In genomic region chr7:133139350-133139749, GRCh38 we compare ENCODE assay signal across 9 cellular contexts. TPM values are rescaled to one million over a fixed set of nuclear protein-coding genes. Genes with fewer than 3 reads are reported as not detected.
A peak's percentile ranks its signal among the peaks of the same experiment; 100 is the strongest.
DNase-seq lines count a peak whose midpoint lies in the region; ATAC-seq and TF ChIP-seq lines count a peak whose summit lies in the region.
"Had no signal": no experiment of that assay in that cellular context is flagged by ENCODE, and none has a peak within 500 bp of the region (broad histone marks: within the 10 kb centered on the region; RNA-seq: fewer than 3 reads in every experiment).

No MANE protein-coding gene starts in this region.

- WGBS in suprapubic skin = 50% methylated on average over 4 of the region's 4 CpGs

- no peak overlapping the region for H3K27ac ChIP-seq in WERI-Rb-1
- H3K27ac ChIP-seq in suprapubic skin = no peak overlapping the region
- H3K27ac ChIP-seq: transverse colon had no signal

- no peak for TF ChIP-seq EP300 in suprapubic skin (IDR thresholded peaks at IDR 0.05)

- ATAC-seq in HG03439 (IDR thresholded peaks at IDR 0.05; ENCODE audit: unreplicated experiment) (no peak), HG03280 (IDR thresholded peaks at IDR 0.05; ENCODE audit: unreplicated experiment) (no peak)

- no peak overlapping the region for H3K4me3 ChIP-seq in BE2C (ENCODE audit: low read depth, low read length)
- no peak overlapping the region for H3K4me3 ChIP-seq in HFF-Myc (replicated peaks; ENCODE audit: low read depth, low read length)
- no peak overlapping the region for H3K4me3 ChIP-seq in WERI-Rb-1 (ENCODE audit: low read depth, low read length)
- no peak overlapping the region for H3K4me3 ChIP-seq in suprapubic skin
- H3K4me3 ChIP-seq: transverse colon had no signal

- H3K9me3 ChIP-seq in BE2C = no peaks in the 10 kb centered on the region
- no peaks in the 10 kb centered on the region for H3K9me3 ChIP-seq in WERI-Rb-1 (ENCODE audit: severe bottlenecking)
- H3K9me3 ChIP-seq in suprapubic skin = no peaks in the 10 kb centered on the region
- H3K9me3 ChIP-seq: transverse colon had no signal

- no peak for TF ChIP-seq POLR2A in suprapubic skin (IDR thresholded peaks at IDR 0.05)

- H3K27me3 ChIP-seq in BE2C (no peaks in the 10 kb centered on the region), WERI-Rb-1 (ENCODE audit: insufficient read depth, low read depth, severe bottlenecking) (no peaks in the 10 kb centered on the region), suprapubic skin (peaks cover 14% of the 10 kb centered on the region)
- H3K27me3 ChIP-seq: transverse colon had no signal

- TF ChIP-seq CTCF in BE2C (IDR thresholded peaks at IDR 0.05; ENCODE audit: low read depth, low read length) (peak; percentile 56), HFF-Myc (IDR thresholded peaks at IDR 0.05; ENCODE audit: low read depth, low read length, missing control alignments) (peak; percentile 31), WERI-Rb-1 (IDR thresholded peaks at IDR 0.05; ENCODE audit: low read depth, low read length) (peak; percentile 58), suprapubic skin (IDR thresholded peaks at IDR 0.05) (no peak)

- H3K4me1 ChIP-seq in BE2C = peaks cover 28% of the 10 kb centered on the region
- H3K4me1 ChIP-seq in suprapubic skin = no peaks in the 10 kb centered on the region
- H3K4me1 ChIP-seq: transverse colon had no signal

- H3K36me3 ChIP-seq in BE2C = no peaks in the 10 kb centered on the region
- H3K36me3 ChIP-seq in WERI-Rb-1 = no peaks in the 10 kb centered on the region
- H3K36me3 ChIP-seq in suprapubic skin = no peaks in the 10 kb centered on the region
- H3K36me3 ChIP-seq: transverse colon had no signal

- DNase-seq in BE2C (peak; percentile 19), HFF-Myc (ENCODE audit: extremely low read depth, low read depth) (peak; percentile 37), WERI-Rb-1 (peak; percentile 20), iPS-NIHi7 (ENCODE audit: extremely low spot score) (peak; percentile 78), suprapubic skin (ENCODE audit: low spot score in 2 of 2) (no peak), NCI-H2227 treated with DMSO at 0.1 percent for 48 hours (lab: John Stamatoyannopoulos, UW) (no peak)
- DNase-seq: transverse colon had no signal

RNA-seq across cellular contexts. Expression of gene CHCHD3, which starts 57.5 kb away (rescaled TPM):
- polyA plus RNA-seq in BE2C (2012; ENCODE audit: insufficient read depth, insufficient read length, low read depth) = 113 TPM
- total RNA-seq in suprapubic skin = 10 to 100 TPM; 33.9 to 37.2 (median 35.8) TPM

Comparison
In these comparisons a context has a peak if more than half of its experiments do, and no peak if none do; other contexts are left out.
1. DNase-seq: peak in BE2C (single experiment), HFF-Myc (single experiment), WERI-Rb-1 (single experiment) and iPS-NIHi7 (single experiment); none in suprapubic skin (0 of 2) and NCI-H2227 treated with DMSO at 0.1 percent for 48 hours (single experiment).
2. CTCF ChIP-seq: peak in BE2C (single experiment), HFF-Myc (single experiment) and WERI-Rb-1 (single experiment); none in suprapubic skin (0 of 2).